Comparison of ENCODE assay signal across 1 cellular context in the genomic region with DNA sequence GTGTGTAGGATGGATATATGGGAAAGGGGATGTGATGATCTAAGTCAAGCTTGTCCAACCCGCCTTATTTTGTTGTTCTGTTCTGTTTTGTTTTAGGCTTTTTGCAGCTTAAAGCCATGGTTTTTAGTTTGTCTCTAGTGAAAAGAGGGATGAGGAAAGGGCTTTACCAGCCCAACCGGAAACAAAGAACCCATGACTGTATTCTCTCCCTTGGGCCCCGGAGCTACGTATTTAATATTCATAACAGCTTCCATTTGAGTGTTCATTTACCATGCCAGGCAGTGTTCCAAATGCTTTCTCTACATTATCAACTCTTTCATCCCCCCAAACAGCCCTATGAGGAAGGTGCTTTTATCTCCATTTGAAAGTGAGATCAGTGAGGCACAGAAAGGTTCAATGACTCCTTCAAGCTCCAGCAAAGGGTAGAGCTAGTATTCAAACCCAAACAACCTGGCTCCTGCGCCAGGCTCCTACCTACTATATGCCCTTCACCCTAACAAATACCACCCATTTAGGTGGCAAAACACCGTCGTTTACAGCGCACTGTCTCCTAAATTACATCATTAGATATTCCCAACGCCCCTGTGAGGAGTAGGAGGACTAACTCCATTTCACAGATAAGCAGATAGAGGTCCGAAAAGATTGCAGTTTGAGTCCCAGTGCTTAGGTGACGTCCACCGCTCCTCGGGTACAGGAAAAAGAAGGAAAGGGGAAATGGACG.
TF ChIP-seq lines count a peak whose summit lies in the region.

No MANE protein-coding gene starts in this region.

TF ChIP-seq in SK-N-SH, 30 proteins besides CTCF, POLR2A, EP300 and RAD21 (continued from another document):
- TF ChIP-seq, protein P1, sequence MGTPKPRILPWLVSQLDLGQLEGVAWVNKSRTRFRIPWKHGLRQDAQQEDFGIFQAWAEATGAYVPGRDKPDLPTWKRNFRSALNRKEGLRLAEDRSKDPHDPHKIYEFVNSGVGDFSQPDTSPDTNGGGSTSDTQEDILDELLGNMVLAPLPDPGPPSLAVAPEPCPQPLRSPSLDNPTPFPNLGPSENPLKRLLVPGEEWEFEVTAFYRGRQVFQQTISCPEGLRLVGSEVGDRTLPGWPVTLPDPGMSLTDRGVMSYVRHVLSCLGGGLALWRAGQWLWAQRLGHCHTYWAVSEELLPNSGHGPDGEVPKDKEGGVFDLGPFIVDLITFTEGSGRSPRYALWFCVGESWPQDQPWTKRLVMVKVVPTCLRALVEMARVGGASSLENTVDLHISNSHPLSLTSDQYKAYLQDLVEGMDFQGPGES (IDR thresholded peaks at IDR 0.05; ENCODE audit: low read depth, low read length): no peak
- no peak for TF ChIP-seq FOXJ3 (CRISPR knock-in tag; IDR thresholded peaks at IDR 0.05)
